9 cellular contexts compared by ENCODE assay signal in genomic region chr1:231612393-231613089, GRCh38. TPM values are rescaled to one million over a fixed set of nuclear protein-coding genes. Genes with fewer than 3 reads are reported as not detected.
A peak's percentile ranks its signal among the peaks of the same experiment; 100 is the strongest.
DNase-seq lines count a peak whose midpoint lies in the region; ATAC-seq and TF ChIP-seq lines count a peak whose summit lies in the region.
"Had no signal": no experiment of that assay in that cellular context is flagged by ENCODE, and none has a peak within 500 bp of the region (broad histone marks: within the 10 kb centered on the region; RNA-seq: fewer than 3 reads in every experiment).

No MANE protein-coding gene starts in this region.

- H3K79me2 ChIP-seq in Karpas-422 (ENCODE audit: low read length), result no peaks in the 10 kb centered on the region

- peaks cover 12% of the 10 kb centered on the region for H3K27me3 Mint-ChIP-seq in activated T-helper 1 cell treated with anti-CD3 and anti-CD28 coated beads, Interleukin-12 subunit alpha, Interleukin-12 subunit beta, Interleukin-2, Interleukin-4 antibody, amounts not matched to agents 30 ng/mL and 10 ng/mL and 1 ng/mL, durations not matched to agents 14 hours and 24 hours and 36 hours (ENCODE audit: insufficient read depth)
- no peaks in the 10 kb centered on the region for H3K27me3 Mint-ChIP-seq in stimulated activated naive CD8-positive, alpha-beta T cell treated with anti-CD3 and anti-CD28 coated beads, Interleukin-15, amount 100 ng/mL, for 72 hours

- peak overlapping the region; percentile 97 for H3K27ac ChIP-seq in Karpas-422 (ENCODE audit: low read length)
- H3K27ac ChIP-seq: adrenal gland had no signal

- peaks cover 53% of the 10 kb centered on the region for H3K4me1 ChIP-seq in Karpas-422 (ENCODE audit: low read length)

- H3K9me3 ChIP-seq in Karpas-422 (ENCODE audit: low read length), result no peaks in the 10 kb centered on the region
- H3K9me3 ChIP-seq: adrenal gland had no signal

- H3K4me3 ChIP-seq in GM12865 (ENCODE audit: low read depth, low read length), result no peak overlapping the region
- H3K4me3 ChIP-seq in Karpas-422 (ENCODE audit: low read length), result peak overlapping the region; percentile 62
- H3K4me3 ChIP-seq: adrenal gland had no signal

- H3K36me3 Mint-ChIP-seq in activated T-helper 1 cell treated with anti-CD3 and anti-CD28 coated beads, Interleukin-12 subunit alpha, Interleukin-12 subunit beta, Interleukin-2, Interleukin-4 antibody, amounts not matched to agents 30 ng/mL and 10 ng/mL and 1 ng/mL, durations not matched to agents 14 hours and 24 hours and 36 hours (ENCODE audit: low read depth), result peaks cover 18% of the 10 kb centered on the region

- peaks cover 24% of the 10 kb centered on the region for H3K9me3 Mint-ChIP-seq in activated T-helper 1 cell treated with anti-CD3 and anti-CD28 coated beads, Interleukin-12 subunit alpha, Interleukin-12 subunit beta, Interleukin-2, Interleukin-4 antibody, amounts not matched to agents 30 ng/mL and 10 ng/mL and 1 ng/mL, durations not matched to agents 14 hours and 24 hours and 36 hours
- peaks cover 20 to 36% of the 10 kb centered on the region in 2 donors for H3K9me3 Mint-ChIP-seq in stimulated activated naive CD8-positive, alpha-beta T cell treated with anti-CD3 and anti-CD28 coated beads, Interleukin-15, amount 100 ng/mL, for 72 hours

- peak overlapping the region; percentile 69 for H3K4me3 Mint-ChIP-seq in activated T-helper 1 cell treated with anti-CD3 and anti-CD28 coated beads, Interleukin-12 subunit alpha, Interleukin-12 subunit beta, Interleukin-2, Interleukin-4 antibody, amounts not matched to agents 30 ng/mL and 10 ng/mL and 1 ng/mL, durations not matched to agents 14 hours and 24 hours and 36 hours
- H3K4me3 Mint-ChIP-seq in stimulated activated naive CD8-positive, alpha-beta T cell treated with anti-CD3 and anti-CD28 coated beads, Interleukin-15, amount 100 ng/mL, for 72 hours, result peak overlapping the region; percentile 69 to 76

- no peak for TF ChIP-seq CTCF in GM12865 (IDR thresholded peaks at IDR 0.05; ENCODE audit: insufficient read depth, low read depth, low read length, missing control alignments)

- peak overlapping the region; percentile 92 for H3K27ac Mint-ChIP-seq in activated T-helper 1 cell treated with anti-CD3 and anti-CD28 coated beads, Interleukin-12 subunit alpha, Interleukin-12 subunit beta, Interleukin-2, Interleukin-4 antibody, amounts not matched to agents 30 ng/mL and 10 ng/mL and 1 ng/mL, durations not matched to agents 14 hours and 24 hours and 36 hours
- H3K27ac Mint-ChIP-seq in stimulated activated naive CD8-positive, alpha-beta T cell treated with anti-CD3 and anti-CD28 coated beads, Interleukin-15, amount 100 ng/mL, for 72 hours, result peak overlapping the region; percentile 45 to 95

- DNase-seq in GM12865 (ENCODE audit: low read depth), result peak; percentile 68
- peak; percentile 93 for DNase-seq in Karpas-422
- peak; percentile 50 for DNase-seq in activated T-helper 1 cell treated with anti-CD3 and anti-CD28 coated beads, Interleukin-12 subunit alpha, Interleukin-12 subunit beta, Interleukin-2, Interleukin-4 antibody, amounts not matched to agents 30 ng/mL and 10 ng/mL and 1 ng/mL, durations not matched to agents 14 hours and 24 hours and 36 hours (ENCODE audit: low spot score)
- DNase-seq in stimulated activated naive CD8-positive, alpha-beta T cell treated with anti-CD3 and anti-CD28 coated beads, Interleukin-15, amount 100 ng/mL, for 72 hours, result peak; percentile 32 to 48
- no peak for DNase-seq in NCI-H446 treated with DMSO at 0.1 percent for 48 hours (lab: John Stamatoyannopoulos, UW)
- DNase-seq in kidney tubule cell (ENCODE audit: low spot score), result no peak
- no peak for DNase-seq in DMS53 treated with DMSO at 0.1 percent for 48 hours (lab: John Stamatoyannopoulos, UW; ENCODE audit: unreplicated experiment)

- H3K9me2 ChIP-seq in Karpas-422 (replicated peaks; ENCODE audit: insufficient read depth, low read length), result no peaks in the 10 kb centered on the region

- no peak overlapping the region; the same call in 1 of the 2 replicates for H2AFZ ChIP-seq in Karpas-422 (ENCODE audit: low read length)

- H3K36me3 ChIP-seq in Karpas-422 (ENCODE audit: insufficient read depth, low read length), result no peaks in the 10 kb centered on the region
- H3K36me3 ChIP-seq: adrenal gland had no signal

- intact Hi-C loops in activated T-helper 1 cell treated with anti-CD3 and anti-CD28 coated beads, Interleukin-12 subunit alpha, Interleukin-12 subunit beta, Interleukin-2, Interleukin-4 antibody, amounts not matched to agents 30 ng/mL and 10 ng/mL and 1 ng/mL, durations not matched to agents 14 hours and 24 hours and 36 hours (cut with micrococcal nuclease), result loop anchor here (1.0 kb wide), 1 partner anchor 15 kb away; no protein-coding TSS in a partner anchor

- H3K9ac ChIP-seq in Karpas-422 (ENCODE audit: low read length), result peak overlapping the region; percentile 60

- H3K4me1 Mint-ChIP-seq in activated T-helper 1 cell treated with anti-CD3 and anti-CD28 coated beads, Interleukin-12 subunit alpha, Interleukin-12 subunit beta, Interleukin-2, Interleukin-4 antibody, amounts not matched to agents 30 ng/mL and 10 ng/mL and 1 ng/mL, durations not matched to agents 14 hours and 24 hours and 36 hours (ENCODE audit: low read depth), result peaks cover 55% of the 10 kb centered on the region
- H3K4me1 Mint-ChIP-seq in stimulated activated naive CD8-positive, alpha-beta T cell treated with anti-CD3 and anti-CD28 coated beads, Interleukin-15, amount 100 ng/mL, for 72 hours, result peaks cover 56% of the 10 kb centered on the region

- H3K27me3 ChIP-seq in Karpas-422 (ENCODE audit: low read length), result no peaks in the 10 kb centered on the region
- H3K27me3 ChIP-seq: adrenal gland had no signal

- peak overlapping the region; percentile 88 for H3K4me2 ChIP-seq in Karpas-422 (ENCODE audit: low read depth, low read length, poor library complexity, severe bottlenecking)

- ATAC-seq in GM21619 (IDR thresholded peaks at IDR 0.05; ENCODE audit: unreplicated experiment), result peak; percentile 99
- peak; percentile 93 for ATAC-seq in stimulated activated naive CD8-positive, alpha-beta T cell treated with anti-CD3 and anti-CD28 coated beads, Interleukin-15, amount 100 ng/mL, for 72 hours

- H4K20me1 ChIP-seq in Karpas-422 (ENCODE audit: insufficient read depth, low read depth, low read length), result no peaks in the 10 kb centered on the region

RNA-seq across cellular contexts. Expression of gene DISC1, which starts 14.0 kb away (rescaled TPM):
- total RNA-seq in Karpas-422 (2014; rRNA removed; shearing (Covaris generic); ENCODE audit: low replicate concordance), result 4.3 and 6.4 TPM in 2 replicates
- total RNA-seq in activated T-helper 1 cell treated with anti-CD3 and anti-CD28 coated beads, Interleukin-12 subunit alpha, Interleukin-12 subunit beta, Interleukin-2, Interleukin-4 antibody, amounts not matched to agents 30 ng/mL and 10 ng/mL and 1 ng/mL, durations not matched to agents 14 hours and 24 hours and 36 hours, result 3.3 and 3.4 TPM in 2 replicates

Comparison
In these comparisons a context has a peak if more than half of its experiments do, and no peak if none do; other contexts are left out.
1. DNase-seq: peak in GM12865 (single experiment), Karpas-422 (single experiment), activated T-helper 1 cell treated with anti-CD3 and anti-CD28 coated beads, Interleukin-12 subunit alpha, Interleukin-12 subunit beta, Interleukin-2, Interleukin-4 antibody, amounts not matched to agents 30 ng/mL and 10 ng/mL and 1 ng/mL, durations not matched to agents 14 hours and 24 hours and 36 hours (single experiment) and stimulated activated naive CD8-positive, alpha-beta T cell treated with anti-CD3 and anti-CD28 coated beads, Interleukin-15, amount 100 ng/mL, for 72 hours (2 of 2); none in NCI-H446 treated with DMSO at 0.1 percent for 48 hours (single experiment), kidney tubule cell (single experiment) and DMS53 treated with DMSO at 0.1 percent for 48 hours (single experiment).